In the genomic region with DNA sequence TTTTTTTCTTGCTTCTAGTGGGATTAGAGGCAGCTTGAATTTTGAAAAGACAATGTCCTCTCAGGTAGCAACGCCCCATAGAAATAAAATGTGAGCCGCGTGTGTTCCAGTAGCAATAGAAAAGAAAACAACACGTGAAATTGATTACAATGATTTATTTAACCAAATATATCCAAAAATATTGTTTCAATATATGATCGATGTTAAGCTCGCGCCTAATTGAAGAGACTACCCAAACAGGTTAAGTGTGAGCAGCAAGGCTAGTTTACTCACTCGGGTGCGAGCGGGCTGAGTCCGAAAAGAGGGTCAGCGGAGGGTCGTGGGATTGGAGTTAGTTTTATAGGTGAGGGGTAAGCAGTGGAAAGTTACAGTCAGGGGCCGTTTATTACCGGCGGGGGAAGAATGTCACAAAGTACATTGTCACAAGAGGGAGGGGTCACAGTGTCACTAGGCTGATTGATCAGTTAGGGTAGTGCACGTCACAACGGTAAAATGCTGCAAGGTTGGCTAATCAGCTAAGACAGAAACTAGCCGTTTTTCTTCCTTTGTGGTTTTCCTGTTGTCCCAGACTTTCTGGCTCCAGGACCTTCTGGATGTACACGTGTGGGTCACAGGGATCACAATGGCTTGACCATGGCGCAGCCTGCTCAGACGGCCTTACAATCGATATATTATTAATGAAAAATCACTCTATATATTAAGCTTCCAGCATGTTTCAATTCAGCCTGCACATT, we compare ENCODE assay signal across 1 cellular context.
A peak's percentile ranks its signal among the peaks of the same experiment; 100 is the strongest.
TF ChIP-seq lines count a peak whose summit lies in the region.

No MANE protein-coding gene starts in this region.

TF ChIP-seq in HepG2, 621 proteins besides CTCF, POLR2A, EP300 and RAD21 (continued from another document and continues in another):
- TF ChIP-seq, protein P1, sequence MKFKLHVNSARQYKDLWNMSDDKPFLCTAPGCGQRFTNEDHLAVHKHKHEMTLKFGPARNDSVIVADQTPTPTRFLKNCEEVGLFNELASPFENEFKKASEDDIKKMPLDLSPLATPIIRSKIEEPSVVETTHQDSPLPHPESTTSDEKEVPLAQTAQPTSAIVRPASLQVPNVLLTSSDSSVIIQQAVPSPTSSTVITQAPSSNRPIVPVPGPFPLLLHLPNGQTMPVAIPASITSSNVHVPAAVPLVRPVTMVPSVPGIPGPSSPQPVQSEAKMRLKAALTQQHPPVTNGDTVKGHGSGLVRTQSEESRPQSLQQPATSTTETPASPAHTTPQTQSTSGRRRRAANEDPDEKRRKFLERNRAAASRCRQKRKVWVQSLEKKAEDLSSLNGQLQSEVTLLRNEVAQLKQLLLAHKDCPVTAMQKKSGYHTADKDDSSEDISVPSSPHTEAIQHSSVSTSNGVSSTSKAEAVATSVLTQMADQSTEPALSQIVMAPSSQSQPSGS (CRISPR knock-in tag; IDR thresholded peaks at IDR 0.05), result peak; percentile 40; the same call in 1 of the 2 replicates
- TF ChIP-seq, protein P2, sequence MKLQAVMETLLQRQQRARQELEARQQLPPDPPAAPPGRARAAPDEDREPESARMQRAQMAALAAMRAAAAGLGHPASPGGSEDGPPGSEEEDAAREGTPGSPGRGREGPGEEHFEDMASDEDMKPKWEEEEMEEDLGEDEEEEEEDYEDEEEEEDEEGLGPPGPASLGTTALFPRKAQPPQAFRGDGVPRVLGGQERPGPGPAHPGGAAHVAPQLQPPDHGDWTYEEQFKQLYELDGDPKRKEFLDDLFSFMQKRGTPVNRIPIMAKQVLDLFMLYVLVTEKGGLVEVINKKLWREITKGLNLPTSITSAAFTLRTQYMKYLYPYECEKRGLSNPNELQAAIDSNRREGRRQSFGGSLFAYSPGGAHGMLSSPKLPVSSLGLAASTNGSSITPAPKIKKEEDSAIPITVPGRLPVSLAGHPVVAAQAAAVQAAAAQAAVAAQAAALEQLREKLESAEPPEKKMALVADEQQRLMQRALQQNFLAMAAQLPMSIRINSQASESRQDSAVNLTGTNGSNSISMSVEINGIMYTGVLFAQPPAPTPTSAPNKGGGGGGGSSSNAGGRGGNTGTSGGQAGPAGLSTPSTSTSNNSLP (IDR thresholded peaks at IDR 0.05; ENCODE audit: low read depth, low read length), result peak; percentile 74
- TF ChIP-seq PPARG (CRISPR knock-in tag; conservative IDR thresholded peaks at IDR 0.05) (peak; percentile 96), PRMT3 (CRISPR knock-in tag; IDR thresholded peaks at IDR 0.05; ENCODE audit: borderline replicate concordance, low read depth) (no peak), ZNF333 (CRISPR knock-in tag; IDR thresholded peaks at IDR 0.05; ENCODE audit: borderline replicate concordance) (no peak), ZKSCAN1 (IDR thresholded peaks at IDR 0.05; ENCODE audit: low read length) (no peak), RARA (CRISPR knock-in tag; IDR thresholded peaks at IDR 0.05) (peak; percentile 86), ZNF124 (CRISPR knock-in tag; IDR thresholded peaks at IDR 0.05) (no peak), RARG (CRISPR knock-in tag; IDR thresholded peaks at IDR 0.05; ENCODE audit: low read depth) (no peak), ZNF317 (CRISPR knock-in tag; IDR thresholded peaks at IDR 0.05) (0 out of 2 replicates have a peak, but pooled peaks have one; percentile 22), ZNF263 (CRISPR knock-in tag; IDR thresholded peaks at IDR 0.05) (no peak), KDM3A (CRISPR knock-in tag; IDR thresholded peaks at IDR 0.05; ENCODE audit: low read depth) (no peak), NCOA2 (CRISPR knock-in tag; IDR thresholded peaks at IDR 0.05) (peak; percentile 83), NFYC (CRISPR knock-in tag; IDR thresholded peaks at IDR 0.05) (peak; percentile 38; the same call in 1 of the 2 replicates), ZNF83 (CRISPR knock-in tag; IDR thresholded peaks at IDR 0.05; ENCODE audit: borderline replicate concordance) (no peak), GLI4 (CRISPR knock-in tag; IDR thresholded peaks at IDR 0.05; ENCODE audit: borderline replicate concordance) (no peak), ZSCAN20 (CRISPR knock-in tag; IDR thresholded peaks at IDR 0.05; ENCODE audit: borderline replicate concordance) (no peak), PHF21A (CRISPR knock-in tag; IDR thresholded peaks at IDR 0.05) (0 out of 2 replicates have a peak, but pooled peaks have one; percentile 35), ZFP36L1 (CRISPR knock-in tag; IDR thresholded peaks at IDR 0.05) (no peak), SOX13 (IDR thresholded peaks at IDR 0.05) (no peak), SOX13 (CRISPR knock-in tag; conservative IDR thresholded peaks at IDR 0.05 in 1 of 2, IDR thresholded peaks at IDR 0.05 in 1 of 2) (peak in 1 of 2 experiments; percentile 79; a peak in 2 of 4 replicates), REXO4 (CRISPR knock-in tag; IDR thresholded peaks at IDR 0.05; ENCODE audit: borderline replicate concordance) (no peak), ZNF121 (CRISPR knock-in tag; IDR thresholded peaks at IDR 0.05) (no peak), ZNF761 (CRISPR knock-in tag; conservative IDR thresholded peaks at IDR 0.05) (no peak), YY1 (IDR thresholded peaks at IDR 0.05; ENCODE audit: insufficient read depth, insufficient replicate concordance, low read depth, low read length) (no peak), SALL2 (CRISPR knock-in tag; IDR thresholded peaks at IDR 0.05) (no peak), ZNF781 (CRISPR knock-in tag; IDR thresholded peaks at IDR 0.05; ENCODE audit: borderline replicate concordance, not compliant biosample characterization) (no peak), ZNF841 (CRISPR knock-in tag; IDR thresholded peaks at IDR 0.05; ENCODE audit: borderline replicate concordance) (no peak), POLR2AphosphoS5 (IDR thresholded peaks at IDR 0.05; ENCODE audit: low read depth, low read length) (peak; percentile 38; the same call in 1 of the 2 replicates), IRF2 (CRISPR knock-in tag; IDR thresholded peaks at IDR 0.05) (peak; percentile 55), ZNF75D (CRISPR knock-in tag; IDR thresholded peaks at IDR 0.05; ENCODE audit: borderline replicate concordance) (no peak), POLR2G (IDR thresholded peaks at IDR 0.05; ENCODE audit: low read depth, low read length) (peak; percentile 40; the same call in 1 of the 2 replicates), SALL1 (CRISPR knock-in tag; IDR thresholded peaks at IDR 0.05) (peak; percentile 78), ZNF383 (CRISPR knock-in tag; IDR thresholded peaks at IDR 0.05; ENCODE audit: borderline replicate concordance) (no peak), SIX1 (CRISPR knock-in tag; IDR thresholded peaks at IDR 0.05; ENCODE audit: borderline replicate concordance) (no peak), ARNTL (CRISPR knock-in tag; IDR thresholded peaks at IDR 0.05) (0 out of 2 replicates have a peak, but pooled peaks have one; percentile 43), HNF4A (CRISPR knock-in tag; IDR thresholded peaks at IDR 0.05) (no peak), CBFB (CRISPR knock-in tag; IDR thresholded peaks at IDR 0.05) (peak; percentile 82), ZNF12 (CRISPR knock-in tag; IDR thresholded peaks at IDR 0.05) (no peak), PHF8 (CRISPR knock-in tag; IDR thresholded peaks at IDR 0.05) (no peak), ETV5 (CRISPR knock-in tag; IDR thresholded peaks at IDR 0.05; ENCODE audit: borderline replicate concordance) (peak; percentile 80)
- TF ChIP-seq, protein P3, sequence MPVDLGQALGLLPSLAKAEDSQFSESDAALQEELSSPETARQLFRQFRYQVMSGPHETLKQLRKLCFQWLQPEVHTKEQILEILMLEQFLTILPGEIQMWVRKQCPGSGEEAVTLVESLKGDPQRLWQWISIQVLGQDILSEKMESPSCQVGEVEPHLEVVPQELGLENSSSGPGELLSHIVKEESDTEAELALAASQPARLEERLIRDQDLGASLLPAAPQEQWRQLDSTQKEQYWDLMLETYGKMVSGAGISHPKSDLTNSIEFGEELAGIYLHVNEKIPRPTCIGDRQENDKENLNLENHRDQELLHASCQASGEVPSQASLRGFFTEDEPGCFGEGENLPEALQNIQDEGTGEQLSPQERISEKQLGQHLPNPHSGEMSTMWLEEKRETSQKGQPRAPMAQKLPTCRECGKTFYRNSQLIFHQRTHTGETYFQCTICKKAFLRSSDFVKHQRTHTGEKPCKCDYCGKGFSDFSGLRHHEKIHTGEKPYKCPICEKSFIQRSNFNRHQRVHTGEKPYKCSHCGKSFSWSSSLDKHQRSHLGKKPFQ (CRISPR knock-in tag; IDR thresholded peaks at IDR 0.05; ENCODE audit: insufficient replicate concordance), result no peak
- TF ChIP-seq, protein P4, sequence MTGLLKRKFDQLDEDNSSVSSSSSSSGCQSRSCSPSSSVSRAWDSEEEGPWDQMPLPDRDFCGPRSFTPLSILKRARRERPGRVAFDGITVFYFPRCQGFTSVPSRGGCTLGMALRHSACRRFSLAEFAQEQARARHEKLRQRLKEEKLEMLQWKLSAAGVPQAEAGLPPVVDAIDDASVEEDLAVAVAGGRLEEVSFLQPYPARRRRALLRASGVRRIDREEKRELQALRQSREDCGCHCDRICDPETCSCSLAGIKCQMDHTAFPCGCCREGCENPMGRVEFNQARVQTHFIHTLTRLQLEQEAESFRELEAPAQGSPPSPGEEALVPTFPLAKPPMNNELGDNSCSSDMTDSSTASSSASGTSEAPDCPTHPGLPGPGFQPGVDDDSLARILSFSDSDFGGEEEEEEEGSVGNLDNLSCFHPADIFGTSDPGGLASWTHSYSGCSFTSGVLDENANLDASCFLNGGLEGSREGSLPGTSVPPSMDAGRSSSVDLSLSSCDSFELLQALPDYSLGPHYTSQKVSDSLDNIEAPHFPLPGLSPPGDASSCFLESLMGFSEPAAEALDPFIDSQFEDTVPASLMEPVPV (CRISPR knock-in tag; IDR thresholded peaks at IDR 0.05), result 0 out of 2 replicates have a peak, but pooled peaks have one; percentile 39
- TF ChIP-seq, protein P5, sequence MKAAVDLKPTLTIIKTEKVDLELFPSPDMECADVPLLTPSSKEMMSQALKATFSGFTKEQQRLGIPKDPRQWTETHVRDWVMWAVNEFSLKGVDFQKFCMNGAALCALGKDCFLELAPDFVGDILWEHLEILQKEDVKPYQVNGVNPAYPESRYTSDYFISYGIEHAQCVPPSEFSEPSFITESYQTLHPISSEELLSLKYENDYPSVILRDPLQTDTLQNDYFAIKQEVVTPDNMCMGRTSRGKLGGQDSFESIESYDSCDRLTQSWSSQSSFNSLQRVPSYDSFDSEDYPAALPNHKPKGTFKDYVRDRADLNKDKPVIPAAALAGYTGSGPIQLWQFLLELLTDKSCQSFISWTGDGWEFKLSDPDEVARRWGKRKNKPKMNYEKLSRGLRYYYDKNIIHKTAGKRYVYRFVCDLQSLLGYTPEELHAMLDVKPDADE (CRISPR knock-in tag; IDR thresholded peaks at IDR 0.05), result no peak
- TF ChIP-seq, protein P6, sequence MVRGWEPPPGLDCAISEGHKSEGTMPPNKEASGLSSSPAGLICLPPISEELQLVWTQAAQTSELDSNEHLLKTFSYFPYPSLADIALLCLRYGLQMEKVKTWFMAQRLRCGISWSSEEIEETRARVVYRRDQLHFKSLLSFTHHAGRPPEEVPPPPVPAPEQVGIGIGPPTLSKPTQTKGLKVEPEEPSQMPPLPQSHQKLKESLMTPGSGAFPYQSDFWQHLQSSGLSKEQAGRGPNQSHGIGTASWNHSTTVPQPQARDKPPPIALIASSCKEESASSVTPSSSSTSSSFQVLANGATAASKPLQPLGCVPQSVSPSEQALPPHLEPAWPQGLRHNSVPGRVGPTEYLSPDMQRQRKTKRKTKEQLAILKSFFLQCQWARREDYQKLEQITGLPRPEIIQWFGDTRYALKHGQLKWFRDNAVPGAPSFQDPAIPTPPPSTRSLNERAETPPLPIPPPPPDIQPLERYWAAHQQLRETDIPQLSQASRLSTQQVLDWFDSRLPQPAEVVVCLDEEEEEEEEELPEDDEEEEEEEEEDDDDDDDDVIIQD (CRISPR knock-in tag; IDR thresholded peaks at IDR 0.05; ENCODE audit: low read depth), result peak; percentile 61; the same call in 1 of the 2 replicates
- TF ChIP-seq, protein P7, sequence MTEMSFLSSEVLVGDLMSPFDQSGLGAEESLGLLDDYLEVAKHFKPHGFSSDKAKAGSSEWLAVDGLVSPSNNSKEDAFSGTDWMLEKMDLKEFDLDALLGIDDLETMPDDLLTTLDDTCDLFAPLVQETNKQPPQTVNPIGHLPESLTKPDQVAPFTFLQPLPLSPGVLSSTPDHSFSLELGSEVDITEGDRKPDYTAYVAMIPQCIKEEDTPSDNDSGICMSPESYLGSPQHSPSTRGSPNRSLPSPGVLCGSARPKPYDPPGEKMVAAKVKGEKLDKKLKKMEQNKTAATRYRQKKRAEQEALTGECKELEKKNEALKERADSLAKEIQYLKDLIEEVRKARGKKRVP (CRISPR knock-in tag; IDR thresholded peaks at IDR 0.05), result 0 out of 4 replicates have a peak, but pooled peaks of 1 of the 2 experiments have one; percentile 18
- TF ChIP-seq, protein P8, sequence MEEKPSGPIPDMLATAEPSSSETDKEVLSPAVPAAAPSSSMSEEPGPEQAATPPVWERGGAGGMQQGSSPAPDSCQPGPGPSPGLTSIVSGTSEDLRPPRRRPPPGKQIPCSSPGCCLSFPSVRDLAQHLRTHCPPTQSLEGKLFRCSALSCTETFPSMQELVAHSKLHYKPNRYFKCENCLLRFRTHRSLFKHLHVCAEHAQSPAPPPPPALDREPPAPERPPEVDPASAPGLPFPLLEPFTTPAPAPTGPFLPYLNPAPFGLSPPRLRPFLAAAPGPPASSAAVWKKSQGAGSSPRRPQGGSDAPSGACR (CRISPR knock-in tag; IDR thresholded peaks at IDR 0.05), result no peak
- TF ChIP-seq, protein P9, sequence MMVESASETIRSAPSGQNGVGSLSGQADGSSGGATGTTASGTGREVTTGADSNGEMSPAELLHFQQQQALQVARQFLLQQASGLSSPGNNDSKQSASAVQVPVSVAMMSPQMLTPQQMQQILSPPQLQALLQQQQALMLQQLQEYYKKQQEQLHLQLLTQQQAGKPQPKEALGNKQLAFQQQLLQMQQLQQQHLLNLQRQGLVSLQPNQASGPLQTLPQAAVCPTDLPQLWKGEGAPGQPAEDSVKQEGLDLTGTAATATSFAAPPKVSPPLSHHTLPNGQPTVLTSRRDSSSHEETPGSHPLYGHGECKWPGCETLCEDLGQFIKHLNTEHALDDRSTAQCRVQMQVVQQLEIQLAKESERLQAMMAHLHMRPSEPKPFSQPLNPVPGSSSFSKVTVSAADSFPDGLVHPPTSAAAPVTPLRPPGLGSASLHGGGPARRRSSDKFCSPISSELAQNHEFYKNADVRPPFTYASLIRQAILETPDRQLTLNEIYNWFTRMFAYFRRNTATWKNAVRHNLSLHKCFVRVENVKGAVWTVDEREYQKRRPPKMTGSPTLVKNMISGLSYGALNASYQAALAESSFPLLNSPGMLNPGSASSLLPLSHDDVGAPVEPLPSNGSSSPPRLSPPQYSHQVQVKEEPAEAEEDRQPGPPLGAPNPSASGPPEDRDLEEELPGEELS (CRISPR knock-in tag; IDR thresholded peaks at IDR 0.05), result peak; percentile 54; the same call in 1 of the 2 replicates
